Comparison of ENCODE assay signal across 24 cellular contexts in the genomic region with DNA sequence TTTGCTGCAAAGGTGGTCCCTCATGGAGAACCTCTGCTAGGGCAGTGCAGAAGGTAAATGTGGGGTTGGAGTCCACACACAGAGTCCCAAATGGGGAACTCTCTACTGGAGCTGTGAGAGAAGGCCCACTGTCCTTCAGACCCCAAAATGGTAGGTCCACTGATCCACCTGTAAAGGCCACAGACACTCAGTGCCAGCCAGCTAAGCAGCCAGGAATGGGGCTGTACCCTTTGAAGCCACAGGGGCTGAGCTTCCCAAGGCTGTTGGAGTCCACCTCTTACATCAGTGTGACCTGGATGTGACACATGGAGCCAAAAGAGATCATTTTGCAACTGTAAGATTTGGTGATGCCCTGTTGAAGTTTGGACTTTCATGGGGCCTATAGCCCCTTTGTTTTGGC.
A peak's percentile ranks its signal among the peaks of the same experiment; 100 is the strongest.
DNase-seq lines count a peak whose midpoint lies in the region; ATAC-seq lines count a peak whose summit lies in the region.
"Had no signal": no experiment of that assay in that cellular context is flagged by ENCODE, and none has a peak within 500 bp of the region (broad histone marks: within the 10 kb centered on the region; RNA-seq: fewer than 3 reads in every experiment).

No MANE protein-coding gene starts in this region.

- no peak overlapping the region for H2BK120ac ChIP-seq in mesendoderm (ENCODE audit: low read depth, low read length)

- H3K4me3 Mint-ChIP-seq in stimulated activated naive CD8-positive, alpha-beta T cell treated with anti-CD3 and anti-CD28 coated beads, Interleukin-15, amount 100 ng/mL, for 72 hours, result no peak overlapping the region
- H3K4me3 Mint-ChIP-seq: CD14-positive monocyte; CD4-positive, alpha-beta memory T cell; CD4-positive, CD25-positive, alpha-beta regulatory T cell; CD8-positive, alpha-beta memory T cell had no signal

- H2BK15ac ChIP-seq in mesendoderm (replicated peaks; ENCODE audit: low read depth), result no peak overlapping the region

- no peak overlapping the region for H3K27ac Mint-ChIP-seq in stimulated activated naive CD8-positive, alpha-beta T cell treated with anti-CD3 and anti-CD28 coated beads, Interleukin-15, amount 100 ng/mL, for 72 hours
- H3K27ac Mint-ChIP-seq: CD4-positive, alpha-beta memory T cell; CD4-positive, CD25-positive, alpha-beta regulatory T cell; CD8-positive, alpha-beta memory T cell had no signal

- no peak overlapping the region for H3K23ac ChIP-seq in mesendoderm (ENCODE audit: low read length)

- no peak overlapping the region for H2AK5ac ChIP-seq in mesendoderm (ENCODE audit: low read length)

- H3K56ac ChIP-seq in mesendoderm (ENCODE audit: low read length), result peak overlapping the region; percentile 6

- peaks cover 2% of the 10 kb centered on the region for H3K4me1 ChIP-seq in mesendoderm (ENCODE audit: control insufficient read depth, low read depth, low read length)
- H3K4me1 ChIP-seq: BE2C, BLaER1 had no signal

- peaks cover 0 to 13% of the 10 kb centered on the region in 2 donors for H3K9me3 Mint-ChIP-seq in stimulated activated naive CD8-positive, alpha-beta T cell treated with anti-CD3 and anti-CD28 coated beads, Interleukin-15, amount 100 ng/mL, for 72 hours

- H3K9ac ChIP-seq in mesendoderm (ENCODE audit: low read length), result no peak overlapping the region
- H3K9ac ChIP-seq: BLaER1 had no signal

- H3K4me3 ChIP-seq in mesendoderm (ENCODE audit: low read length), result no peak overlapping the region
- H3K4me3 ChIP-seq: BLaER1, GM12878 had no signal

- H3K4me2 ChIP-seq in mesendoderm (ENCODE audit: low read length), result no peak overlapping the region
- H3K4me2 ChIP-seq: BLaER1 had no signal

- ATAC-seq in stimulated activated naive CD8-positive, alpha-beta T cell treated with anti-CD3 and anti-CD28 coated beads, Interleukin-15, amount 100 ng/mL, for 72 hours, result peak; percentile 31
- ATAC-seq in stimulated activated naive CD8-positive, alpha-beta T cell treated with anti-CD3 and anti-CD28 coated beads, Interleukin-15, Interleukin-2, amounts not matched to agents 100 U/mL and 50 U/mL, for 24 hours, result no peak
- no peak for ATAC-seq in GM18873 (IDR thresholded peaks at IDR 0.05; ENCODE audit: low FRiP score, unreplicated experiment)
- ATAC-seq in left ventricle myocardium superior, result no peak
- ATAC-seq: GM12878 had no signal

- H3K4ac ChIP-seq in mesendoderm (ENCODE audit: low read depth, low read length), result no peak overlapping the region

- H3K36me3 ChIP-seq in mesendoderm (ENCODE audit: control insufficient read depth, insufficient read depth, low read length), result peaks cover 8% of the 10 kb centered on the region
- H3K36me3 ChIP-seq: BE2C, BLaER1 had no signal

- no peak overlapping the region for H3K27ac ChIP-seq in mesendoderm (ENCODE audit: low read depth, low read length)
- H3K27ac ChIP-seq: BLaER1 had no signal

- DNase-seq in stimulated activated naive CD8-positive, alpha-beta T cell treated with anti-CD3 and anti-CD28 coated beads, Interleukin-15, amount 100 ng/mL, for 72 hours, result no peak
- no peak for DNase-seq in stimulated activated naive CD8-positive, alpha-beta T cell treated with anti-CD3 and anti-CD28 coated beads, Interleukin-15, Interleukin-2, amounts not matched to agents 100 U/mL and 50 U/mL, for 24 hours
- DNase-seq in M059J (ENCODE audit: low read depth) (peak; percentile 12), mesendoderm (no peak), left ventricle myocardium superior (no peak)
- DNase-seq: 8988T; ACHN; BE2C; C1 segment of cervical spinal cord; CD4-positive, alpha-beta memory T cell; CD4-positive, CD25-positive, alpha-beta regulatory T cell; CD8-positive, alpha-beta memory T cell; COR-L47; DMS 273 treated with DMSO at 0.1 percent for 48 hours; DMS153; DMS53; DMS79; DND-41; EL; GDM1 had no signal

- no peaks in the 10 kb centered on the region for H3K27me3 ChIP-seq in mesendoderm (ENCODE audit: insufficient read depth, low read length, poor library complexity)
- H3K27me3 ChIP-seq: BE2C, BLaER1 had no signal

- H3K27me3 Mint-ChIP-seq in stimulated activated naive CD8-positive, alpha-beta T cell treated with anti-CD3 and anti-CD28 coated beads, Interleukin-15, amount 100 ng/mL, for 72 hours, result no peaks in the 10 kb centered on the region
- H3K27me3 Mint-ChIP-seq: CD4-positive, CD25-positive, alpha-beta regulatory T cell; CD8-positive, alpha-beta memory T cell had no signal

- H2BK5ac ChIP-seq in mesendoderm (ENCODE audit: low read length), result no peak overlapping the region

- H4K8ac ChIP-seq in mesendoderm (ENCODE audit: low read depth, low read length), result no peak overlapping the region

- peaks cover 5% of the 10 kb centered on the region for H3K79me1 ChIP-seq in mesendoderm (ENCODE audit: low read length)

- no peak overlapping the region for H4K5ac ChIP-seq in mesendoderm (ENCODE audit: low read length)

- H3K18ac ChIP-seq in mesendoderm (ENCODE audit: low read length), result peak overlapping the region; percentile 3

- H3K4me1 Mint-ChIP-seq in stimulated activated naive CD8-positive, alpha-beta T cell treated with anti-CD3 and anti-CD28 coated beads, Interleukin-15, amount 100 ng/mL, for 72 hours, result no peaks in the 10 kb centered on the region
- H3K4me1 Mint-ChIP-seq: CD14-positive monocyte; CD4-positive, alpha-beta memory T cell; CD4-positive, CD25-positive, alpha-beta regulatory T cell; CD8-positive, alpha-beta memory T cell had no signal

- intact Hi-C loops in left ventricle myocardium superior (cut with micrococcal nuclease), result no loop called here

- H3K79me2 ChIP-seq in mesendoderm (ENCODE audit: control insufficient read depth, insufficient read depth, low read length), result peaks cover 23% of the 10 kb centered on the region
